Comparison of ENCODE assay signal across 27 cellular contexts in the genomic region with DNA sequence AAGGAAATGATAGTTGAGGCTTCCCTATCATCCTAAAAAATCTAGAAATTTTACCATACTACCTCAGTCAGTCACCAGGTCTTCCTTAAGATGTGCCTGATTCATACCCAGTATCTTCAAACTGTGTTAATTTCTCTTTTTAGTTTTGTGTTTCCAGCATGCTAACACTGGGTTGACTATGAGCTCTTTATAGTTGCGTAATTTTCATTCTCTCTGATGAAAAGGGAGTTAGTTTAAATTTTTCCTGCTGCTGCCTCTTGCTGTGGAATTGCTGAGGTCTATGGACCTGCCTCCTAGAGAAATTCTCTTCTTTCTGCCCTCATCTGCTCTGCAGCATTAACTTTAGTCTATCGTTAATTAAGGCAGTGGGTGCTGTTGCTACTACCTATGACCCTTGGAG.
"Had no signal": no experiment of that assay in that cellular context is flagged by ENCODE, and none has a peak within 500 bp of the region (broad histone marks: within the 10 kb centered on the region; RNA-seq: fewer than 3 reads in every experiment).

No MANE protein-coding gene starts in this region.

- H3K36me3 Mint-ChIP-seq: activated naive CD4-positive, alpha-beta T cell treated with anti-CD3 and anti-CD28 coated beads, Interleukin-2, amount 10 ng/mL, durations not matched to agents 7 days and 5 days; activated naive CD8-positive, alpha-beta T cell treated with anti-CD3 and anti-CD28 coated beads, Interleukin-2, amount 10 ng/mL, durations not matched to agents 7 days and 5 days; type B pancreatic cell had no signal

- H3K27ac Mint-ChIP-seq: activated CD4-positive, alpha-beta memory T cell treated with anti-CD3 and anti-CD28 coated beads, Interleukin-2, amount 10 ng/mL, durations not matched to agents 7 days and 5 days; activated CD4-positive, alpha-beta T cell treated with anti-CD3 and anti-CD28 coated beads, Interleukin-2, amount 10 ng/mL, durations not matched to agents 7 days and 5 days; activated naive CD4-positive, alpha-beta T cell treated with anti-CD3 and anti-CD28 coated beads, Interleukin-2, amount 10 ng/mL, durations not matched to agents 7 days and 5 days; activated naive CD8-positive, alpha-beta T cell treated with anti-CD3 and anti-CD28 coated beads, Interleukin-2, amount 10 ng/mL, durations not matched to agents 7 days and 5 days; activated T-cell treated with anti-CD3 and anti-CD28 coated beads, Interleukin-2, amount 50 U/mL, for 24 hours; nephron; progenitor cell of endocrine pancreas; T-helper 1 cell treated with Interleukin-12 subunit alpha and Interleukin-12 subunit beta and Interleukin-4 antibody, amounts not matched to agents 30 μg/mL and 1 μg/mL, for 36 hours; type B pancreatic cell had no signal

- H3K4me1 Mint-ChIP-seq: activated CD4-positive, alpha-beta memory T cell treated with anti-CD3 and anti-CD28 coated beads, Interleukin-2, amount 10 ng/mL, durations not matched to agents 7 days and 5 days; activated CD4-positive, alpha-beta T cell treated with anti-CD3 and anti-CD28 coated beads, Interleukin-2, amount 10 ng/mL, durations not matched to agents 7 days and 5 days; activated naive CD4-positive, alpha-beta T cell treated with anti-CD3 and anti-CD28 coated beads, Interleukin-2, amount 10 ng/mL, durations not matched to agents 7 days and 5 days; activated naive CD8-positive, alpha-beta T cell treated with anti-CD3 and anti-CD28 coated beads, Interleukin-2, amount 10 ng/mL, durations not matched to agents 7 days and 5 days; nephron had no signal

- H3K4me3 Mint-ChIP-seq: activated CD4-positive, alpha-beta memory T cell treated with anti-CD3 and anti-CD28 coated beads, Interleukin-2, amount 10 ng/mL, durations not matched to agents 7 days and 5 days; activated CD4-positive, alpha-beta T cell treated with anti-CD3 and anti-CD28 coated beads, Interleukin-2, amount 10 ng/mL, durations not matched to agents 7 days and 5 days; activated naive CD4-positive, alpha-beta T cell treated with anti-CD3 and anti-CD28 coated beads, Interleukin-2, amount 10 ng/mL, durations not matched to agents 7 days and 5 days; activated naive CD8-positive, alpha-beta T cell treated with anti-CD3 and anti-CD28 coated beads, Interleukin-2, amount 10 ng/mL, durations not matched to agents 7 days and 5 days; activated T-cell treated with anti-CD3 and anti-CD28 coated beads, Interleukin-2, amount 50 U/mL, for 24 hours; nephron; T-helper 1 cell treated with Interleukin-12 subunit alpha and Interleukin-12 subunit beta and Interleukin-4 antibody, amounts not matched to agents 30 μg/mL and 1 μg/mL, for 36 hours; type B pancreatic cell had no signal

- H3K27me3 ChIP-seq: brain microvascular endothelial cell, left lung, neutrophil, ovary, uterus had no signal

- H3K4me3 ChIP-seq: left lung, lower lobe of right lung, mucosa of descending colon, ovary, thoracic aorta, uterus had no signal

- H3K27me3 Mint-ChIP-seq: activated naive CD4-positive, alpha-beta T cell treated with anti-CD3 and anti-CD28 coated beads, Interleukin-2, amount 10 ng/mL, durations not matched to agents 7 days and 5 days; progenitor cell of endocrine pancreas; type B pancreatic cell had no signal

- H3K4me1 ChIP-seq: left lung, lower lobe of right lung, uterus had no signal

- H3K9me3 ChIP-seq: left lung, lower lobe of right lung, mucosa of descending colon, neutrophil, ovary, thoracic aorta, uterus had no signal

- H3K36me3 ChIP-seq: brain microvascular endothelial cell, left lung, lower lobe of right lung, neutrophil, ovary, thoracic aorta, uterus, WERI-Rb-1 had no signal

- H3K9me3 Mint-ChIP-seq: activated CD4-positive, alpha-beta memory T cell treated with anti-CD3 and anti-CD28 coated beads, Interleukin-2, amount 10 ng/mL, durations not matched to agents 7 days and 5 days; activated CD4-positive, alpha-beta T cell treated with anti-CD3 and anti-CD28 coated beads, Interleukin-2, amount 10 ng/mL, durations not matched to agents 7 days and 5 days; activated naive CD4-positive, alpha-beta T cell treated with anti-CD3 and anti-CD28 coated beads, Interleukin-2, amount 10 ng/mL, durations not matched to agents 7 days and 5 days; activated naive CD8-positive, alpha-beta T cell treated with anti-CD3 and anti-CD28 coated beads, Interleukin-2, amount 10 ng/mL, durations not matched to agents 7 days and 5 days; activated T-cell treated with anti-CD3 and anti-CD28 coated beads, Interleukin-2, amount 50 U/mL, for 24 hours; nephron; T-helper 1 cell treated with Interleukin-12 subunit alpha and Interleukin-12 subunit beta and Interleukin-4 antibody, amounts not matched to agents 30 μg/mL and 1 μg/mL, for 36 hours; type B pancreatic cell had no signal

- ATAC-seq: left lung; lower lobe of right lung; mucosa of descending colon; stimulated activated naive CD8-positive, alpha-beta T cell treated with anti-CD3 and anti-CD28 coated beads, Interleukin-15, Interleukin-2, amounts not matched to agents 100 U/mL and 50 U/mL, for 24 hours had no signal

- DNase-seq: activated CD4-positive, alpha-beta memory T cell treated with anti-CD3 and anti-CD28 coated beads, Interleukin-2, amount 10 ng/mL, durations not matched to agents 7 days and 5 days; activated CD4-positive, alpha-beta T cell treated with anti-CD3 and anti-CD28 coated beads, Interleukin-2, amount 10 ng/mL, durations not matched to agents 7 days and 5 days; activated CD4-positive, CD25-positive, alpha-beta regulatory T cell treated with anti-CD3 and anti-CD28 coated beads, Interleukin-2, amount 50 U/mL, for 72 hours; activated CD8-positive, alpha-beta memory T cell treated with anti-CD3 and anti-CD28 coated beads, Interleukin-2, amount 50 U/mL, for 48 hours; activated gamma-delta T cell; activated naive CD4-positive, alpha-beta T cell treated with anti-CD3 and anti-CD28 coated beads, Interleukin-2, amount 10 ng/mL, durations not matched to agents 7 days and 5 days; activated naive CD8-positive, alpha-beta T cell treated with anti-CD3 and anti-CD28 coated beads, Interleukin-2, amount 10 ng/mL, durations not matched to agents 7 days and 5 days; activated T-cell treated with anti-CD3 and anti-CD28 coated beads, Interleukin-2, amount 50 U/mL, for 24 hours; amniotic stem cell; brain microvascular endothelial cell; foreskin melanocyte; glutamatergic neuron; left lung; lower lobe of right lung; mucosa of descending colon; ovary; retina; stimulated activated naive CD8-positive, alpha-beta T cell treated with anti-CD3 and anti-CD28 coated beads, Interleukin-15, Interleukin-2, amounts not matched to agents 100 U/mL and 50 U/mL, for 24 hours; T-helper 9 cell; uterus; WERI-Rb-1 had no signal
